Comparison of ENCODE assay signal across 1 cellular context in genomic region chr13:98462946-98463345, GRCh38.
TF ChIP-seq lines count a peak whose summit lies in the region.

No MANE protein-coding gene starts in this region.

TF ChIP-seq in WTC11, 78 proteins besides CTCF, POLR2A, EP300 and RAD21 (continued from another document):
- TF ChIP-seq USF1 (CRISPR knock-in tag; IDR thresholded peaks at IDR 0.05): no peak
- TF ChIP-seq ZBTB43 (CRISPR knock-in tag; IDR thresholded peaks at IDR 0.05): no peak
- TF ChIP-seq MXD4 (CRISPR knock-in tag; IDR thresholded peaks at IDR 0.05; ENCODE audit: borderline replicate concordance): no peak
- no peak for TF ChIP-seq NFE2L1 (CRISPR knock-in tag; IDR thresholded peaks at IDR 0.05)
- TF ChIP-seq HMGXB4 (CRISPR knock-in tag; IDR thresholded peaks at IDR 0.05): no peak
- no peak for TF ChIP-seq OVOL2 (CRISPR knock-in tag; IDR thresholded peaks at IDR 0.05; ENCODE audit: borderline replicate concordance)
- no peak for TF ChIP-seq ZNF317 (CRISPR knock-in tag; IDR thresholded peaks at IDR 0.05; ENCODE audit: borderline replicate concordance, low read depth)
- no peak for TF ChIP-seq JUN (CRISPR knock-in tag; IDR thresholded peaks at IDR 0.05)
- no peak for TF ChIP-seq ZNF138 (CRISPR knock-in tag; conservative IDR thresholded peaks at IDR 0.05)
